In the genomic region with DNA sequence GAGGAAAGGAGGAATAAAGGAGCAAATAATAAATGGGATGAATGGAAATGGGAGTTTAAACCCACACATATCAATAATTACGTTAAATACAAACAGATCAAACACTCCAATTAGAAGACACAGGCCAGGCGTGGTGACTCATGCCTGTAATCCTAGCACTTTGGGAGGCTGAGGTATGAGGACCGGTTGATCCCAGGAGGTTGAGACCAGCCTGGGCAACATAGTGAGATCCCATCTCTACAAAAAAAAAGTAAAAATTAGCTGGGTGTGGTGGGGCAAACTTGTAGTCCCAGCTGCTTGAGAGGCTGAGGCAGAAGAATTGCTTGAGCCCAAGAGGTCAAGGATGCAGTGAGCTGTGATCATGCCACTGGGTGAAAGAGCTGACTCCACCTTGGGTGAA, we compare ENCODE assay signal across 1 cellular context.
TF ChIP-seq lines count a peak whose summit lies in the region.

No MANE protein-coding gene starts in this region.

TF ChIP-seq in SK-N-SH treated with all-trans-retinoic acid at 6 μM for 48 hours, 23 proteins besides CTCF, POLR2A, EP300 and RAD21 (continued from another document):
- no peak for TF ChIP-seq CREB5 (CRISPR knock-in tag; IDR thresholded peaks at IDR 0.05; ENCODE audit: low read depth)
- TF ChIP-seq ARNTL (CRISPR knock-in tag; IDR thresholded peaks at IDR 0.05; ENCODE audit: borderline replicate concordance, low read depth): no peak
- TF ChIP-seq BACH2 (CRISPR knock-in tag; IDR thresholded peaks at IDR 0.05; ENCODE audit: borderline replicate concordance): no peak
